ENCODE assay signal across 8 cellular contexts in the genomic region with DNA sequence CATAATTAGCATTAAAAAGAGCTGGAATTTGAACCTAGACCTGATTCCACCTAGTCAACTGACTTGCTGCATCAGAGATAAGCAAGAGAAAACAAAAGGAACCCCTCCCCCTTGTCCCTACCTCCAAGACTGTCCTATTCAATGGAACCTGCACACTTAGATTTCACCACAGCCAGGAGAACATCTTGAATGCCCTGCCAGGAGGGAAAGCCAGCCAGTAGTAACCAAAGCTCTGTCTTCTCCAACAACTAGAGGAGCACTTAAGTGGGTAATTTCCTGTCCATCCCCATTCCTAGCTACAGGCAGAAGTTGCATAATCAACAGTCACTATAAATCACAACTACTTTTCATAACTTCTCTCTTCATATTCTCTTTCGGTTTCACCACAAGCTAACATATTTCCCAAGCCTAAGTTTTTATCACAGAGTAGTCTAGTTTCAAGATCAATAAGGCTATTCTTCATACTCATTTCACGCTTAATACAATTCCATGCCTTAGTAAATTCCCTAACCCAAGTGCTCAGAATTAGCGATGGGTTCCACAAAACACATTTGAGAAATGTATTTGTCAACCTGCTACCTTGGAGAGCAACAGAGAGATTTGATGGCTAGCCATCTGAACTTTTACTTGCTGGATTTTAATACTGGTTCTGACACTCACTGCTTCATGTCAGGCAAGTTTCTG. TPM values are rescaled to one million over a fixed set of nuclear protein-coding genes. Genes with fewer than 3 reads are reported as not detected.
DNase-seq lines count a peak whose midpoint lies in the region; ATAC-seq and TF ChIP-seq lines count a peak whose summit lies in the region.

No MANE protein-coding gene starts in this region.

- peaks cover 16% of the 10 kb centered on the region for H3K79me2 ChIP-seq in fibroblast of lung (ENCODE audit: control insufficient read depth, insufficient read depth, low read length)

- CTCF ChIA-PET in activated CD8-positive, alpha-beta T cell treated with anti-CD3 and anti-CD28 coated beads for 36 hours (lab: Charles Lee), result interaction anchor here (0.8 to 1.2 kb wide), 2 partner anchors 13 to 113 kb away, joined by 3 to 4 read pairs; no protein-coding TSS in a partner anchor
- CTCF ChIA-PET in activated CD8-positive, alpha-beta T cell treated with anti-CD3 and anti-CD28 coated beads, Interleukin-2, amount 10 ng/mL, durations not matched to agents 7 days and 5 days (lab: Charles Lee), result interaction anchor here (1.2 to 1.3 kb wide), 2 partner anchors 304 to 385 kb away, joined by 3 to 4 read pairs; no protein-coding TSS in a partner anchor

- H3K4me3 ChIP-seq in fibroblast of lung (replicated peaks in 1 of 4; ENCODE audit: control extremely low read depth in 1 of 4, insufficient read depth in 1 of 4, low read depth in 3 of 4, low read length in 4 of 4) (peak overlapping the region in 2 of 4 experiments; percentile 77 to 78), gastroesophageal sphincter (no peak overlapping the region)

- peaks cover 39% of the 10 kb centered on the region for H3K4me1 Mint-ChIP-seq in activated CD8-positive, alpha-beta T cell treated with anti-CD3 and anti-CD28 coated beads for 36 hours (ENCODE audit: low read depth)
- peaks cover 41% of the 10 kb centered on the region for H3K4me1 Mint-ChIP-seq in activated CD8-positive, alpha-beta T cell treated with anti-CD3 and anti-CD28 coated beads, Interleukin-2, amount 10 ng/mL, durations not matched to agents 7 days and 5 days (ENCODE audit: low read depth)
- peaks cover 45% of the 10 kb centered on the region for H3K4me1 Mint-ChIP-seq in stimulated activated naive CD8-positive, alpha-beta T cell treated with anti-CD3 and anti-CD28 coated beads, Interleukin-15, amount 100 ng/mL, for 72 hours

- peak overlapping the region; percentile 81 for H3K4me3 Mint-ChIP-seq in activated CD8-positive, alpha-beta T cell treated with anti-CD3 and anti-CD28 coated beads for 36 hours
- no peak overlapping the region for H3K4me3 Mint-ChIP-seq in activated CD8-positive, alpha-beta T cell treated with anti-CD3 and anti-CD28 coated beads, Interleukin-2, amount 10 ng/mL, durations not matched to agents 7 days and 5 days
- H3K4me3 Mint-ChIP-seq in stimulated activated naive CD8-positive, alpha-beta T cell treated with anti-CD3 and anti-CD28 coated beads, Interleukin-15, amount 100 ng/mL, for 72 hours, result peak overlapping the region; percentile 11 to 80

- H3K27ac Mint-ChIP-seq in activated CD8-positive, alpha-beta T cell treated with anti-CD3 and anti-CD28 coated beads for 36 hours, result no peak overlapping the region
- H3K27ac Mint-ChIP-seq in activated CD8-positive, alpha-beta T cell treated with anti-CD3 and anti-CD28 coated beads, Interleukin-2, amount 10 ng/mL, durations not matched to agents 7 days and 5 days, result no peak overlapping the region
- H3K27ac Mint-ChIP-seq in stimulated activated naive CD8-positive, alpha-beta T cell treated with anti-CD3 and anti-CD28 coated beads, Interleukin-15, amount 100 ng/mL, for 72 hours, result no peak overlapping the region

- H3K9me3 ChIP-seq in fibroblast of lung (ENCODE audit: control insufficient read depth, insufficient read depth, low read depth, low read length), result no peaks in the 10 kb centered on the region
- H3K9me3 ChIP-seq in gastroesophageal sphincter, result no peaks in the 10 kb centered on the region

- H3K27me3 Mint-ChIP-seq in activated CD8-positive, alpha-beta T cell treated with anti-CD3 and anti-CD28 coated beads for 36 hours, result no peaks in the 10 kb centered on the region
- peaks cover 8% of the 10 kb centered on the region for H3K27me3 Mint-ChIP-seq in activated CD8-positive, alpha-beta T cell treated with anti-CD3 and anti-CD28 coated beads, Interleukin-2, amount 10 ng/mL, durations not matched to agents 7 days and 5 days (ENCODE audit: low read depth)
- H3K27me3 Mint-ChIP-seq in stimulated activated naive CD8-positive, alpha-beta T cell treated with anti-CD3 and anti-CD28 coated beads, Interleukin-15, amount 100 ng/mL, for 72 hours, result no peaks in the 10 kb centered on the region

- TF ChIP-seq EP300 in gastroesophageal sphincter (IDR thresholded peaks at IDR 0.05), result no peak

- H3K27ac ChIP-seq in fibroblast of lung (ENCODE audit: insufficient read depth, low read length) (no peak overlapping the region), gastroesophageal sphincter (peak overlapping the region in 1 of 4 donors; percentile 3)

- peaks cover 7% of the 10 kb centered on the region for H3K4me1 ChIP-seq in fibroblast of lung (ENCODE audit: control insufficient read depth, extremely low read depth, insufficient read depth, low read length)
- peaks cover 3 to 29% (median 5%) of the 10 kb centered on the region in 3 donors for H3K4me1 ChIP-seq in gastroesophageal sphincter

- TF ChIP-seq POLR2A in gastroesophageal sphincter (IDR thresholded peaks at IDR 0.05), result no peak

- ATAC-seq in activated CD8-positive, alpha-beta T cell treated with anti-CD3 and anti-CD28 coated beads for 36 hours, result no peak
- ATAC-seq in activated CD8-positive, alpha-beta T cell treated with anti-CD3 and anti-CD28 coated beads, Interleukin-2, amount 10 ng/mL, durations not matched to agents 7 days and 5 days, result no peak
- no peak for ATAC-seq in stimulated activated naive CD8-positive, alpha-beta T cell treated with anti-CD3 and anti-CD28 coated beads, Interleukin-15, amount 100 ng/mL, for 72 hours
- ATAC-seq in HG03354 (IDR thresholded peaks at IDR 0.05; ENCODE audit: poor library complexity, severe bottlenecking, unreplicated experiment), result no peak
- no peak for ATAC-seq in gastroesophageal sphincter

- POLR2A ChIA-PET in activated CD8-positive, alpha-beta T cell treated with anti-CD3 and anti-CD28 coated beads for 36 hours (lab: Charles Lee), result interaction anchor here (1.4 kb wide), 1 partner anchor 113 kb away, joined by 3 read pairs; no protein-coding TSS in a partner anchor
- POLR2A ChIA-PET in activated CD8-positive, alpha-beta T cell treated with anti-CD3 and anti-CD28 coated beads, Interleukin-2, amount 10 ng/mL, durations not matched to agents 7 days and 5 days (lab: Charles Lee), result no interaction called here

- H3K4me2 ChIP-seq in fibroblast of lung (ENCODE audit: extremely low read depth, insufficient read depth, low read length), result peak overlapping the region; percentile 94

- no peak overlapping the region for H3K9ac ChIP-seq in fibroblast of lung (ENCODE audit: insufficient read depth, low read length)

- no peak for TF ChIP-seq CTCF in activated CD8-positive, alpha-beta T cell treated with anti-CD3 and anti-CD28 coated beads for 36 hours (IDR thresholded peaks at IDR 0.05)
- TF ChIP-seq CTCF in fibroblast of lung (conservative IDR thresholded peaks at IDR 0.05 in 1 of 2, IDR thresholded peaks at IDR 0.05 in 1 of 2; ENCODE audit: low read depth in 1 of 2, low read length in 2 of 2) (no peak), gastroesophageal sphincter (IDR thresholded peaks at IDR 0.05) (no peak)

- peaks cover 8% of the 10 kb centered on the region for H3K9me3 Mint-ChIP-seq in activated CD8-positive, alpha-beta T cell treated with anti-CD3 and anti-CD28 coated beads for 36 hours
- H3K9me3 Mint-ChIP-seq in activated CD8-positive, alpha-beta T cell treated with anti-CD3 and anti-CD28 coated beads, Interleukin-2, amount 10 ng/mL, durations not matched to agents 7 days and 5 days (ENCODE audit: insufficient read depth), result no peaks in the 10 kb centered on the region
- H3K9me3 Mint-ChIP-seq in stimulated activated naive CD8-positive, alpha-beta T cell treated with anti-CD3 and anti-CD28 coated beads, Interleukin-15, amount 100 ng/mL, for 72 hours, result peaks cover 0 to 12% of the 10 kb centered on the region in 2 donors

- intact Hi-C loops in activated CD8-positive, alpha-beta T cell treated with anti-CD3 and anti-CD28 coated beads for 36 hours (cut with micrococcal nuclease), result no loop called here

- H3K27me3 ChIP-seq in fibroblast of lung (ENCODE audit: control insufficient read depth, insufficient read depth, low read length) (no peaks in the 10 kb centered on the region), gastroesophageal sphincter (no peaks in the 10 kb centered on the region)

- no peak for DNase-seq in activated CD8-positive, alpha-beta T cell treated with anti-CD3 and anti-CD28 coated beads for 36 hours
- no peak for DNase-seq in activated CD8-positive, alpha-beta T cell treated with anti-CD3 and anti-CD28 coated beads, Interleukin-2, amount 10 ng/mL, durations not matched to agents 7 days and 5 days
- DNase-seq in OCI-M1 (lab: John Stamatoyannopoulos, UW) (peak; percentile 78), fibroblast of lung (ENCODE audit: low read depth in 2 of 2) (peak in 1 of 2 donors; percentile 74), NCI-H187 treated with DMSO at 0.1 percent for 48 hours (lab: John Stamatoyannopoulos, UW) (no peak)
- DNase-seq in stimulated activated naive CD8-positive, alpha-beta T cell treated with anti-CD3 and anti-CD28 coated beads, Interleukin-15, amount 100 ng/mL, for 72 hours, result no peak

- no peak overlapping the region for H2AFZ ChIP-seq in fibroblast of lung (ENCODE audit: low read length)

- H3K36me3 Mint-ChIP-seq in activated CD8-positive, alpha-beta T cell treated with anti-CD3 and anti-CD28 coated beads for 36 hours (ENCODE audit: low read depth), result peaks cover 11% of the 10 kb centered on the region
- H3K36me3 Mint-ChIP-seq in activated CD8-positive, alpha-beta T cell treated with anti-CD3 and anti-CD28 coated beads, Interleukin-2, amount 10 ng/mL, durations not matched to agents 7 days and 5 days (ENCODE audit: low read depth), result peaks cover 2% of the 10 kb centered on the region

- 81 to 85% methylated on average over 2 to 3 of the region's 3 CpGs for WGBS in gastroesophageal sphincter (ENCODE audit: low coverage in 1 of 2), 2 donors

- no peaks in the 10 kb centered on the region for H4K20me1 ChIP-seq in fibroblast of lung (ENCODE audit: control insufficient read depth, extremely low read depth, insufficient read depth, low read length)

- H3K36me3 ChIP-seq in fibroblast of lung (ENCODE audit: control insufficient read depth, insufficient read depth, low read length) (no peaks in the 10 kb centered on the region), gastroesophageal sphincter (no peaks in the 10 kb centered on the region)

RNA-seq across cellular contexts. Expression of a gene that starts 2.2 kb away (rescaled TPM):
- 10 to 100 TPM; 21.9 to 23.3 TPM for total RNA-seq in activated CD8-positive, alpha-beta T cell treated with anti-CD3 and anti-CD28 coated beads for 36 hours
- total RNA-seq in activated CD8-positive, alpha-beta T cell treated with anti-CD3 and anti-CD28 coated beads, Interleukin-2, amount 10 ng/mL, durations not matched to agents 7 days and 5 days, result 10 to 100 TPM; 13.0 to 15.5 TPM
- total RNA-seq in fibroblast of lung (8.2 and 13.0 TPM in 2 replicates), gastroesophageal sphincter (10 to 100 TPM; 20.9 to 33.6 (median 23.7) TPM)
- polyA plus RNA-seq in fibroblast of lung, result 18.3 and 30.1 TPM in 2 replicates
- polyA plus RNA-seq in fibroblast of lung (2012), result 18.7 and 28.6 TPM in 2 replicates
- 149 and 208 TPM in 2 replicates for polyA minus RNA-seq in fibroblast of lung (ENCODE audit: low replicate concordance)
